Comparison of ENCODE assay signal across 8 cellular contexts in the genomic region with DNA sequence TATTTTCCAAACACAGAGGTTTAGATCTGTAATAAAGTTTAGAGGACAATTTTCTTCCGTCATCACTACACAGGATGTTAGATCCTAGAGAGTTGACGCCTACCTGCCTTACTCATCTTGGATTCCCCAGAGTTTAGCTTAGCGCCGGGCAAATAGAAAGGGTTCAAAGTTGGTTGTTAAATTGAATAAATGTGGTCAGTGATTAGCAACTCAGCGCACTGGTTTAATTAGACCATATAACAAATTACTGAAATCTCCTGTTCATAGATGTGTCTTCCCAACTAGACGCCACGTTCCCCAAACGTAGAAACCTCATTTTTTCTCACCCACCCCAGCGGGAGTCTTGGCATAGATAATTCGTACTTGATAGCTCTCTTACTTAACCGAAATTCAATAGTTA. TPM values are rescaled to one million over a fixed set of nuclear protein-coding genes. Genes with fewer than 3 reads are reported as not detected.
DNase-seq lines count a peak whose midpoint lies in the region; ATAC-seq and TF ChIP-seq lines count a peak whose summit lies in the region.

No MANE protein-coding gene starts in this region.

- H3K9me3 Mint-ChIP-seq in activated T-helper 2 cell treated with anti-CD3 and anti-CD28 coated beads, Interferon-gamma antibody, Interleukin-2, Interleukin-4, amounts not matched to agents 10 μg/mL and 5 μg/mL and 100 μg/mL, durations not matched to agents 14 hours and 24 hours and 36 hours: no peaks in the 10 kb centered on the region

- TF ChIP-seq CTCF in GM13976 (IDR thresholded peaks at IDR 0.05; ENCODE audit: borderline replicate concordance, control extremely low read depth, extremely low read depth, insufficient read depth, missing control alignments) (no peak), GM10266 (IDR thresholded peaks at IDR 0.05; ENCODE audit: control insufficient read depth, insufficient read depth, low read depth, missing control alignments) (no peak)

- H3K4me1 Mint-ChIP-seq in activated T-helper 2 cell treated with anti-CD3 and anti-CD28 coated beads, Interferon-gamma antibody, Interleukin-2, Interleukin-4, amounts not matched to agents 10 μg/mL and 5 μg/mL and 100 μg/mL, durations not matched to agents 14 hours and 24 hours and 36 hours (ENCODE audit: low read depth): peaks cover 36% of the 10 kb centered on the region

- H3K4me3 ChIP-seq in HAP-1 (peak overlapping the region; percentile 86), right cardiac atrium (ENCODE audit: low read length) (peak overlapping the region; percentile 55)

- H3K9me3 ChIP-seq in HAP-1: no peaks in the 10 kb centered on the region
- no peaks in the 10 kb centered on the region for H3K9me3 ChIP-seq in right cardiac atrium (ENCODE audit: control insufficient read depth, low read length)

- in situ Hi-C loops in GM13976 (cut with MboI; ENCODE audit: low sequenced_read_pairs, unreplicated experiment) (no loop called here), HAP-1 (cut with MboI; ENCODE audit: low sequenced_read_pairs) (no loop called here)

- H3K36me3 Mint-ChIP-seq in activated T-helper 2 cell treated with anti-CD3 and anti-CD28 coated beads, Interferon-gamma antibody, Interleukin-2, Interleukin-4, amounts not matched to agents 10 μg/mL and 5 μg/mL and 100 μg/mL, durations not matched to agents 14 hours and 24 hours and 36 hours (ENCODE audit: low read depth): peaks cover 38% of the 10 kb centered on the region

- peak overlapping the region; percentile 100 for H3K4me3 Mint-ChIP-seq in activated T-helper 2 cell treated with anti-CD3 and anti-CD28 coated beads, Interferon-gamma antibody, Interleukin-2, Interleukin-4, amounts not matched to agents 10 μg/mL and 5 μg/mL and 100 μg/mL, durations not matched to agents 14 hours and 24 hours and 36 hours (ENCODE audit: low read depth)

- H3K36me3 ChIP-seq in HAP-1 (replicated peaks): peaks cover 24% of the 10 kb centered on the region

- H3K27ac Mint-ChIP-seq in activated T-helper 2 cell treated with anti-CD3 and anti-CD28 coated beads, Interferon-gamma antibody, Interleukin-2, Interleukin-4, amounts not matched to agents 10 μg/mL and 5 μg/mL and 100 μg/mL, durations not matched to agents 14 hours and 24 hours and 36 hours: peak overlapping the region; percentile 99

- DNase-seq in GM13976 (ENCODE audit: low spot score) (peak; percentile 22), HAP-1 (ENCODE audit: low spot score in 2 of 2) (peak; percentile 4 to 9), M059J (ENCODE audit: low read depth) (peak; percentile 63), right cardiac atrium (no peak), sciatic nerve (ENCODE audit: low spot score) (no peak), GM10266 (ENCODE audit: extremely low spot score) (no peak), GM19238 (ENCODE audit: insufficient read length, low spot score) (no peak)
- DNase-seq in activated T-helper 2 cell treated with anti-CD3 and anti-CD28 coated beads, Interferon-gamma antibody, Interleukin-2, Interleukin-4, amounts not matched to agents 10 μg/mL and 5 μg/mL and 100 μg/mL, durations not matched to agents 14 hours and 24 hours and 36 hours (ENCODE audit: low spot score): no peak

- ATAC-seq in right cardiac atrium: peak in 1 of 2 donors; percentile 44
- ATAC-seq in sciatic nerve: peak; percentile 35

- no peak overlapping the region for H3K27ac ChIP-seq in right cardiac atrium (ENCODE audit: low read length)

- no peaks in the 10 kb centered on the region for H3K27me3 Mint-ChIP-seq in activated T-helper 2 cell treated with anti-CD3 and anti-CD28 coated beads, Interferon-gamma antibody, Interleukin-2, Interleukin-4, amounts not matched to agents 10 μg/mL and 5 μg/mL and 100 μg/mL, durations not matched to agents 14 hours and 24 hours and 36 hours (ENCODE audit: low read depth)

- H3K4me1 ChIP-seq in HAP-1 (peaks cover 14% of the 10 kb centered on the region), right cardiac atrium (ENCODE audit: control insufficient read depth, insufficient read depth, low read length) (peaks cover 1% of the 10 kb centered on the region)

- H3K27me3 ChIP-seq in HAP-1 (ENCODE audit: low read depth) (no peaks in the 10 kb centered on the region), right cardiac atrium (ENCODE audit: control insufficient read depth, insufficient read depth) (no peaks in the 10 kb centered on the region)

- intact Hi-C loops in activated T-helper 2 cell treated with anti-CD3 and anti-CD28 coated beads, Interferon-gamma antibody, Interleukin-2, Interleukin-4, amounts not matched to agents 10 μg/mL and 5 μg/mL and 100 μg/mL, durations not matched to agents 14 hours and 24 hours and 36 hours (cut with micrococcal nuclease): loop anchor here (1.0 to 10.0 kb wide), 5 partner anchors 68 to 1914 kb away; a partner anchor contains a TSS
- intact Hi-C loops in right cardiac atrium (cut with DNase I): no loop called here
- intact Hi-C loops in sciatic nerve (cut with DNase I): no loop called here

- WGBS in right cardiac atrium: 2% methylated on average over 11 of the region's 11 CpGs

RNA-seq across cellular contexts. Expression of a gene that starts 0.8 kb away (rescaled TPM):
- total RNA-seq in M059J (2014; rRNA removed; shearing (Covaris generic)): 56.9 and 69.2 TPM in 2 replicates
- 68.2 and 73.4 TPM in 2 replicates for total RNA-seq in activated T-helper 2 cell treated with anti-CD3 and anti-CD28 coated beads, Interferon-gamma antibody, Interleukin-2, Interleukin-4, amounts not matched to agents 10 μg/mL and 5 μg/mL and 100 μg/mL, durations not matched to agents 14 hours and 24 hours and 36 hours
- total RNA-seq in right cardiac atrium (10 to 100 TPM; 28.6 to 52.6 (median 31.1) TPM), sciatic nerve (65.9 TPM)
- polyA plus RNA-seq in right cardiac atrium: 24.4 TPM

Comparison
In these comparisons a context has a peak if more than half of its experiments do, and no peak if none do; other contexts are left out.
1. DNase-seq: peak in GM13976 (single experiment), HAP-1 (2 of 2) and M059J (single experiment); none in activated T-helper 2 cell treated with anti-CD3 and anti-CD28 coated beads, Interferon-gamma antibody, Interleukin-2, Interleukin-4, amounts not matched to agents 10 μg/mL and 5 μg/mL and 100 μg/mL, durations not matched to agents 14 hours and 24 hours and 36 hours (single experiment), right cardiac atrium (0 of 3), sciatic nerve (single experiment), GM10266 (single experiment) and GM19238 (single experiment).